In genomic region chr17:40070644-40070894, GRCh38 we compare ENCODE assay signal across 2 cellular contexts.
TF ChIP-seq lines count a peak whose summit lies in the region.

No MANE protein-coding gene starts in this region.

TF ChIP-seq in SK-N-SH, 30 proteins besides CTCF, POLR2A, EP300 and RAD21:
- no peak for TF ChIP-seq RCOR1 (IDR thresholded peaks at IDR 0.05; ENCODE audit: low read length)
- no peak for TF ChIP-seq FOSL2 (IDR thresholded peaks at IDR 0.05; ENCODE audit: borderline replicate concordance, low read depth)
- TF ChIP-seq MXI1 (IDR thresholded peaks at IDR 0.05; ENCODE audit: low read depth, low read length) = no peak
- no peak for TF ChIP-seq IRF3 (IDR thresholded peaks at IDR 0.05; ENCODE audit: low read depth, low read length)
- TF ChIP-seq TEAD4 (IDR thresholded peaks at IDR 0.05; ENCODE audit: borderline replicate concordance, insufficient read depth) = no peak
- no peak for TF ChIP-seq GABPA (IDR thresholded peaks at IDR 0.05; ENCODE audit: low read depth)
- no peak for TF ChIP-seq FOXM1 (IDR thresholded peaks at IDR 0.05; ENCODE audit: low read depth)
- TF ChIP-seq MAX (IDR thresholded peaks at IDR 0.05; ENCODE audit: low read depth) = no peak
- TF ChIP-seq POLR2AphosphoS5 (IDR thresholded peaks at IDR 0.05; ENCODE audit: low read depth, low read length) = no peak
- TF ChIP-seq USF2 (IDR thresholded peaks at IDR 0.05; ENCODE audit: borderline replicate concordance, low read depth, low read length) = no peak
- no peak for TF ChIP-seq MEF2A (IDR thresholded peaks at IDR 0.05; ENCODE audit: borderline replicate concordance, low read depth)
- TF ChIP-seq TAF1 (IDR thresholded peaks at IDR 0.05; ENCODE audit: borderline replicate concordance, low read depth, low read length) = no peak
- TF ChIP-seq EZH2phosphoT487 (IDR thresholded peaks at IDR 0.05; ENCODE audit: borderline replicate concordance, low read depth) = no peak

TF ChIP-seq in SK-N-SH treated with all-trans-retinoic acid at 6 μM for 48 hours, 23 proteins besides CTCF, POLR2A, EP300 and RAD21:
- no peak for TF ChIP-seq PPARA (CRISPR knock-in tag; IDR thresholded peaks at IDR 0.05; ENCODE audit: borderline replicate concordance)
- no peak for TF ChIP-seq ESRRG (CRISPR knock-in tag; IDR thresholded peaks at IDR 0.05)
- no peak for TF ChIP-seq ZNF8 (CRISPR knock-in tag; IDR thresholded peaks at IDR 0.05)
- no peak for TF ChIP-seq CSDC2 (CRISPR knock-in tag; IDR thresholded peaks at IDR 0.05)
- no peak for TF ChIP-seq CREB5 (CRISPR knock-in tag; IDR thresholded peaks at IDR 0.05; ENCODE audit: low read depth)
- no peak for TF ChIP-seq ZC3H10 (CRISPR knock-in tag; IDR thresholded peaks at IDR 0.05)
- TF ChIP-seq OSR1 (CRISPR knock-in tag; IDR thresholded peaks at IDR 0.05) = no peak
